In genomic region chr2:68772109-68772508, GRCh38 we compare ENCODE assay signal across 12 cellular contexts. TPM values are rescaled to one million over a fixed set of nuclear protein-coding genes. Genes with fewer than 3 reads are reported as not detected.
DNase-seq lines count a peak whose midpoint lies in the region; ATAC-seq and TF ChIP-seq lines count a peak whose summit lies in the region.
"Had no signal": no experiment of that assay in that cellular context is flagged by ENCODE, and none has a peak within 500 bp of the region (broad histone marks: within the 10 kb centered on the region; RNA-seq: fewer than 3 reads in every experiment).

No MANE protein-coding gene starts in this region.

- peak overlapping the region; percentile 82 for H3K27ac Mint-ChIP-seq in activated T-helper 17 cell treated with anti-CD3 and anti-CD28 coated beads, Interleukin-2, amount 50 U/mL, for 72 hours
- H3K27ac Mint-ChIP-seq in natural killer cell, result peak overlapping the region in 1 of 2 donors; percentile 93

- H3K9me2 ChIP-seq in DOHH2 (replicated peaks; ENCODE audit: control insufficient read depth, low read length), result no peaks in the 10 kb centered on the region

- no peaks in the 10 kb centered on the region for H3K9me3 Mint-ChIP-seq in activated T-helper 17 cell treated with anti-CD3 and anti-CD28 coated beads, Interleukin-2, amount 50 U/mL, for 72 hours
- no peaks in the 10 kb centered on the region for H3K9me3 Mint-ChIP-seq in natural killer cell

- H3K4me1 ChIP-seq in BLaER1 treated with 17β-estradiol and CSF1 and Interleukin-3, amounts not matched to agents 10 nM and 100 nM, result peaks cover 98 to 100% (median 100%) of the 10 kb centered on the region in 10 experiments
- H3K4me1 ChIP-seq in DOHH2 (ENCODE audit: control insufficient read depth, low read length), result peaks cover 98% of the 10 kb centered on the region

- peaks cover 60% of the 10 kb centered on the region for H3K79me2 ChIP-seq in DOHH2 (ENCODE audit: control insufficient read depth, low read length)

- no peaks in the 10 kb centered on the region for H3K27me3 ChIP-seq in BLaER1 treated with 17β-estradiol and CSF1 and Interleukin-3, amounts not matched to agents 10 nM and 100 nM
- H3K27me3 ChIP-seq in DOHH2 (ENCODE audit: control insufficient read depth, low read length), result no peaks in the 10 kb centered on the region

- no peak for ATAC-seq in activated T-helper 17 cell treated with anti-CD3 and anti-CD28 coated beads, Interleukin-2, amount 50 U/mL, for 72 hours (replicated peaks)
- ATAC-seq in natural killer cell, result no peak
- ATAC-seq in HG02623 (IDR thresholded peaks at IDR 0.05; ENCODE audit: unreplicated experiment), result no peak
- ATAC-seq in HG02798 (IDR thresholded peaks at IDR 0.05; ENCODE audit: poor library complexity, unreplicated experiment), result no peak

- H3K4me1 Mint-ChIP-seq in activated T-helper 17 cell treated with anti-CD3 and anti-CD28 coated beads, Interleukin-2, amount 50 U/mL, for 72 hours, result peaks cover 91% of the 10 kb centered on the region
- H3K4me1 Mint-ChIP-seq in natural killer cell, result peaks cover 100% of the 10 kb centered on the region in 2 donors

- TF ChIP-seq CTCF in DOHH2 (IDR thresholded peaks at IDR 0.05; ENCODE audit: low read depth, low read length, poor library complexity, severe bottlenecking) (no peak), natural killer cell (IDR thresholded peaks at IDR 0.05) (no peak)

- peaks cover 35% of the 10 kb centered on the region for H3F3A ChIP-seq in DOHH2 (ENCODE audit: control insufficient read depth, insufficient read depth)

- H3K27ac ChIP-seq in BLaER1 treated with 17β-estradiol and CSF1 and Interleukin-3, amounts not matched to agents 10 nM and 100 nM, result peak overlapping the region; percentile 68 to 97 (median 89); a peak in 21 of 22 replicates
- peak overlapping the region; percentile 20; the same call in 1 of the 2 replicates for H3K27ac ChIP-seq in DOHH2 (ENCODE audit: low read depth, low read length)

- H3K36me3 ChIP-seq in BLaER1 treated with 17β-estradiol and CSF1 and Interleukin-3, amounts not matched to agents 10 nM and 100 nM, result peaks cover 7 to 68% (median 25%) of the 10 kb centered on the region in 11 experiments; a peak in 20 of 22 replicates
- peaks cover 23% of the 10 kb centered on the region for H3K36me3 ChIP-seq in DOHH2 (ENCODE audit: control insufficient read depth, low read length)

- no peaks in the 10 kb centered on the region for H3K9me3 ChIP-seq in BLaER1 treated with 17β-estradiol and CSF1 and Interleukin-3, amounts not matched to agents 10 nM and 100 nM (replicated peaks in 1 of 11)
- no peaks in the 10 kb centered on the region for H3K9me3 ChIP-seq in DOHH2 (ENCODE audit: control insufficient read depth, insufficient read depth, low read length)

- DNase-seq in natural killer cell (no peak), NK-92 (lab: John Stamatoyannopoulos, UW; ENCODE audit: unreplicated experiment) (no peak)
- DNase-seq: C1 segment of cervical spinal cord; effector CD4-positive, alpha-beta T cell; foreskin melanocyte; stimulated activated CD4-positive, alpha-beta T cell treated with anti-CD3 and anti-CD28 coated beads, Interleukin-4, amount 100 ng/mL, for 1 hour; stimulated activated naive CD4-positive, alpha-beta T cell treated with Interleukin-2 at 50 U/mL for 16 hours had no signal

- H4K20me1 ChIP-seq in BLaER1 treated with 17β-estradiol and CSF1 and Interleukin-3, amounts not matched to agents 10 nM and 100 nM, result no peaks in the 10 kb centered on the region; a peak in 1 of 22 replicates
- no peaks in the 10 kb centered on the region for H4K20me1 ChIP-seq in DOHH2 (ENCODE audit: control insufficient read depth, insufficient read depth, low read depth, low read length)

- no peak overlapping the region for H3K4me3 ChIP-seq in BLaER1 treated with 17β-estradiol and CSF1 and Interleukin-3, amounts not matched to agents 10 nM and 100 nM
- H3K4me3 ChIP-seq in DOHH2 (ENCODE audit: low read length), result no peak overlapping the region

- H3K4me2 ChIP-seq in BLaER1 treated with 17β-estradiol and CSF1 and Interleukin-3, amounts not matched to agents 10 nM and 100 nM, result peak overlapping the region; percentile 85 to 99 (median 96)
- peak overlapping the region; percentile 15 for H3K4me2 ChIP-seq in DOHH2 (ENCODE audit: low read length)

- peak overlapping the region in 10 of 11 experiments; percentile 6 to 64 (median 49); a peak in 14 of 22 replicates for H3K9ac ChIP-seq in BLaER1 treated with 17β-estradiol and CSF1 and Interleukin-3, amounts not matched to agents 10 nM and 100 nM

- peak overlapping the region; percentile 88 for H3K4me3 Mint-ChIP-seq in activated T-helper 17 cell treated with anti-CD3 and anti-CD28 coated beads, Interleukin-2, amount 50 U/mL, for 72 hours
- peak overlapping the region; percentile 70 for H3K4me3 Mint-ChIP-seq in natural killer cell

- intact Hi-C loops in natural killer cell (cut with micrococcal nuclease), result loop anchor here (5.0 kb wide), 1 partner anchor 35 kb away; no protein-coding TSS in a partner anchor

- no peaks in the 10 kb centered on the region for H3K27me3 Mint-ChIP-seq in activated T-helper 17 cell treated with anti-CD3 and anti-CD28 coated beads, Interleukin-2, amount 50 U/mL, for 72 hours
- H3K27me3 Mint-ChIP-seq in natural killer cell (ENCODE audit: low read depth in 2 of 2), result no peaks in the 10 kb centered on the region

- H3K36me3 Mint-ChIP-seq in activated T-helper 17 cell treated with anti-CD3 and anti-CD28 coated beads, Interleukin-2, amount 50 U/mL, for 72 hours (ENCODE audit: low read depth), result peaks cover 86% of the 10 kb centered on the region
- H3K36me3 Mint-ChIP-seq in natural killer cell, result peaks cover 6% of the 10 kb centered on the region

RNA-seq across cellular contexts. Expression of gene ARHGAP25, which starts 37.5 kb away (rescaled TPM):
- 10 to 100 TPM; 54.0 to 95.9 TPM for total RNA-seq in activated T-helper 17 cell treated with anti-CD3 and anti-CD28 coated beads, Interleukin-2, amount 50 U/mL, for 72 hours
- 100 to 1,000 TPM; 122 to 180 (median 155) TPM for total RNA-seq in natural killer cell
